8 cellular contexts compared by ENCODE assay signal in genomic region chr20:45419188-45420091, GRCh38. TPM values are rescaled to one million over a fixed set of nuclear protein-coding genes. Genes with fewer than 3 reads are reported as not detected.
DNase-seq lines count a peak whose midpoint lies in the region; ATAC-seq lines count a peak whose summit lies in the region.

No MANE protein-coding gene starts in this region.

- DNase-seq in ELR (ENCODE audit: low read depth): peak; percentile 99
- DNase-seq in HT-29 (ENCODE audit: low spot score): peak; percentile 96
- DNase-seq in activated CD8-positive, alpha-beta T cell treated with anti-CD3 and anti-CD28 coated beads, Interleukin-2, amount 10 ng/mL, durations not matched to agents 7 days and 5 days: no peak
- DNase-seq in Right ventricle myocardium superior: peak; percentile 68
- no peak for DNase-seq in activated gamma-delta T cell (lab: John Stamatoyannopoulos, UW)
- DNase-seq in OCI-M2 (lab: John Stamatoyannopoulos, UW; ENCODE audit: unreplicated experiment): no peak

- no peaks in the 10 kb centered on the region for H3K27me3 Mint-ChIP-seq in activated CD8-positive, alpha-beta T cell treated with anti-CD3 and anti-CD28 coated beads, Interleukin-2, amount 10 ng/mL, durations not matched to agents 7 days and 5 days (ENCODE audit: low read depth)

- H3K9me3 ChIP-seq in skeletal muscle tissue (ENCODE audit: control insufficient read depth in 3 of 3, low read length in 3 of 3): no peaks in the 10 kb centered on the region

- H3K27me3 ChIP-seq in skeletal muscle tissue (ENCODE audit: control insufficient read depth in 3 of 3, insufficient read depth in 3 of 3, low read length in 3 of 3): no peaks in the 10 kb centered on the region

- ATAC-seq in GM21390 (IDR thresholded peaks at IDR 0.05; ENCODE audit: unreplicated experiment): peak; percentile 62
- ATAC-seq in activated CD8-positive, alpha-beta T cell treated with anti-CD3 and anti-CD28 coated beads, Interleukin-2, amount 10 ng/mL, durations not matched to agents 7 days and 5 days: no peak
- peak; percentile 89 for ATAC-seq in Right ventricle myocardium superior (ENCODE audit: poor library complexity)

- H3K36me3 ChIP-seq in skeletal muscle tissue (ENCODE audit: control insufficient read depth in 3 of 3, insufficient read depth in 3 of 3, low read length in 3 of 3): peaks cover 41 to 46% (median 43%) of the 10 kb centered on the region in 3 donors

- H3K4me1 Mint-ChIP-seq in activated CD8-positive, alpha-beta T cell treated with anti-CD3 and anti-CD28 coated beads, Interleukin-2, amount 10 ng/mL, durations not matched to agents 7 days and 5 days (ENCODE audit: low read depth): peaks cover 33% of the 10 kb centered on the region

- intact Hi-C loops in Right ventricle myocardium superior (cut with DNase I): no loop called here

- H3K9ac ChIP-seq in skeletal muscle tissue (ENCODE audit: low read depth in 1 of 3, low read length in 3 of 3): peak overlapping the region; percentile 11 to 54 (median 52)

- CTCF ChIA-PET in activated CD8-positive, alpha-beta T cell treated with anti-CD3 and anti-CD28 coated beads, Interleukin-2, amount 10 ng/mL, durations not matched to agents 7 days and 5 days (lab: Charles Lee): interaction anchor here (2.4 to 5.5 kb wide), 3 partner anchors 18 to 56 kb away, joined by 14 to 40 read pairs (median 33); partner anchors contain the start of gene SYS1

- H3K36me3 Mint-ChIP-seq in activated CD8-positive, alpha-beta T cell treated with anti-CD3 and anti-CD28 coated beads, Interleukin-2, amount 10 ng/mL, durations not matched to agents 7 days and 5 days (ENCODE audit: low read depth): peaks cover 47% of the 10 kb centered on the region

- H3K4me3 Mint-ChIP-seq in activated CD8-positive, alpha-beta T cell treated with anti-CD3 and anti-CD28 coated beads, Interleukin-2, amount 10 ng/mL, durations not matched to agents 7 days and 5 days: no peak overlapping the region

- H3K27ac Mint-ChIP-seq in activated CD8-positive, alpha-beta T cell treated with anti-CD3 and anti-CD28 coated beads, Interleukin-2, amount 10 ng/mL, durations not matched to agents 7 days and 5 days: peak overlapping the region; percentile 65

- peak overlapping the region in 2 of 3 donors; percentile 3 to 32 for H3K4me3 ChIP-seq in skeletal muscle tissue (ENCODE audit: low read length in 3 of 3)

- peak overlapping the region; percentile 86 for H3K27ac ChIP-seq in skeletal muscle tissue (ENCODE audit: low read depth, low read length)

- H3K9me3 Mint-ChIP-seq in activated CD8-positive, alpha-beta T cell treated with anti-CD3 and anti-CD28 coated beads, Interleukin-2, amount 10 ng/mL, durations not matched to agents 7 days and 5 days (ENCODE audit: insufficient read depth): no peaks in the 10 kb centered on the region

- peaks cover 29 to 49% (median 31%) of the 10 kb centered on the region in 3 donors for H3K4me1 ChIP-seq in skeletal muscle tissue (ENCODE audit: control insufficient read depth in 3 of 3, insufficient read depth in 3 of 3, low read length in 3 of 3)

- POLR2A ChIA-PET in activated CD8-positive, alpha-beta T cell treated with anti-CD3 and anti-CD28 coated beads, Interleukin-2, amount 10 ng/mL, durations not matched to agents 7 days and 5 days (lab: Charles Lee): interaction anchor here (0.7 to 1.0 kb wide), 2 partner anchors 74 to 473 kb away, joined by 3 read pairs; no protein-coding TSS in a partner anchor

RNA-seq across cellular contexts. Expression of gene PIGT, which starts 3.5 kb away (rescaled TPM):
- 164 and 165 TPM in 2 replicates for total RNA-seq in HT-29 (2014; rRNA removed; shearing (Covaris generic))
- total RNA-seq in activated CD8-positive, alpha-beta T cell treated with anti-CD3 and anti-CD28 coated beads, Interleukin-2, amount 10 ng/mL, durations not matched to agents 7 days and 5 days: 10 to 100 TPM; 59.6 to 62.4 TPM
- total RNA-seq in Right ventricle myocardium superior (113 TPM), skeletal muscle tissue (16.2 TPM)

RNA-seq across cellular contexts. Expression of gene DBNDD2, which starts 11.4 kb away (rescaled TPM):
- total RNA-seq in HT-29 (2014; rRNA removed; shearing (Covaris generic)): 66.6 and 84.8 TPM in 2 replicates
- total RNA-seq in activated CD8-positive, alpha-beta T cell treated with anti-CD3 and anti-CD28 coated beads, Interleukin-2, amount 10 ng/mL, durations not matched to agents 7 days and 5 days: 1 to 10 TPM; 8.1 to 10.0 TPM
- total RNA-seq in Right ventricle myocardium superior (350 TPM), skeletal muscle tissue (3.7 TPM)

RNA-seq across cellular contexts. Expression of gene TP53TG5, which starts 41.3 kb away (rescaled TPM):
- total RNA-seq in HT-29 (2014; rRNA removed; shearing (Covaris generic)): 0.23 and 1.6 TPM in 2 replicates
- under 1 TPM in 1 of 2 experiments, not detected in 1; 0.16 TPM for total RNA-seq in activated CD8-positive, alpha-beta T cell treated with anti-CD3 and anti-CD28 coated beads, Interleukin-2, amount 10 ng/mL, durations not matched to agents 7 days and 5 days
- total RNA-seq in Right ventricle myocardium superior (1.2 TPM), skeletal muscle tissue (not detected)

RNA-seq across cellular contexts. Expression of gene WFDC2, which starts 50.1 kb away (rescaled TPM):
- 17.7 and 21.9 TPM in 2 replicates for total RNA-seq in HT-29 (2014; rRNA removed; shearing (Covaris generic))
- total RNA-seq in activated CD8-positive, alpha-beta T cell treated with anti-CD3 and anti-CD28 coated beads, Interleukin-2, amount 10 ng/mL, durations not matched to agents 7 days and 5 days: not detected
- total RNA-seq in Right ventricle myocardium superior: 1.0 TPM
- total RNA-seq in skeletal muscle tissue: not detected

RNA-seq across cellular contexts. Expression of gene SYS1, which starts 56.5 kb away (rescaled TPM):
- 73.6 and 74.7 TPM in 2 replicates for total RNA-seq in HT-29 (2014; rRNA removed; shearing (Covaris generic))
- 10 to 100 TPM; 28.0 to 30.8 TPM for total RNA-seq in activated CD8-positive, alpha-beta T cell treated with anti-CD3 and anti-CD28 coated beads, Interleukin-2, amount 10 ng/mL, durations not matched to agents 7 days and 5 days
- total RNA-seq in Right ventricle myocardium superior (25.3 TPM), skeletal muscle tissue (13.6 TPM)

Comparison
In these comparisons a context has a peak if more than half of its experiments do, and no peak if none do; other contexts are left out.
1. DNase-seq: peak in ELR (single experiment), HT-29 (single experiment) and Right ventricle myocardium superior (single experiment); none in activated CD8-positive, alpha-beta T cell treated with anti-CD3 and anti-CD28 coated beads, Interleukin-2, amount 10 ng/mL, durations not matched to agents 7 days and 5 days (single experiment), activated gamma-delta T cell (single experiment) and OCI-M2 (single experiment).